In genomic region chr4:48190839-48191238, GRCh38 we compare ENCODE assay signal across 15 cellular contexts.
DNase-seq lines count a peak whose midpoint lies in the region; ATAC-seq lines count a peak whose summit lies in the region.
"Had no signal": no experiment of that assay in that cellular context is flagged by ENCODE, and none has a peak within 500 bp of the region (broad histone marks: within the 10 kb centered on the region; RNA-seq: fewer than 3 reads in every experiment).

No MANE protein-coding gene starts in this region.

- DNase-seq in activated CD4-positive, alpha-beta T cell treated with anti-CD3 and anti-CD28 coated beads for 48 hours, result no peak
- no peak for DNase-seq in nucleus accumbens (lab: John Stamatoyannopoulos, UW)
- DNase-seq in dedifferentiated amniotic fluid mesenchymal stem cell (ENCODE audit: extremely low spot score), result no peak
- no peak for DNase-seq in SKM-1 treated with dmso at 0.1 percent for 144 hours (lab: John Stamatoyannopoulos, UW; ENCODE audit: unreplicated experiment)
- DNase-seq: activated naive CD4-positive, alpha-beta T cell treated with anti-CD3 and anti-CD28 coated beads for 36 hours; body of pancreas; left cardiac atrium; MV-4-11; psoas muscle; thyroid gland; WERI-Rb-1 had no signal

- ATAC-seq in GM18498 (IDR thresholded peaks at IDR 0.05; ENCODE audit: unreplicated experiment) (peak; percentile 64), GM19395 (IDR thresholded peaks at IDR 0.05; ENCODE audit: unreplicated experiment) (peak; percentile 48), HG02852 (IDR thresholded peaks at IDR 0.05; ENCODE audit: unreplicated experiment) (peak; percentile 46), HG03469 (IDR thresholded peaks at IDR 0.05; ENCODE audit: unreplicated experiment) (peak; percentile 31)
- ATAC-seq: body of pancreas, left cardiac atrium, psoas muscle had no signal
